In genomic region chr2:201152999-201153398, GRCh38 we compare ENCODE assay signal across 11 cellular contexts. TPM values are rescaled to one million over a fixed set of nuclear protein-coding genes. Genes with fewer than 3 reads are reported as not detected.
DNase-seq lines count a peak whose midpoint lies in the region; ATAC-seq and TF ChIP-seq lines count a peak whose summit lies in the region.
"Had no signal": no experiment of that assay in that cellular context is flagged by ENCODE, and none has a peak within 500 bp of the region (broad histone marks: within the 10 kb centered on the region; RNA-seq: fewer than 3 reads in every experiment).

No MANE protein-coding gene starts in this region.

- CTCF ChIA-PET in activated CD8-positive, alpha-beta memory T cell treated with anti-CD3 and anti-CD28 coated beads, Interleukin-2, amount 10 ng/mL, durations not matched to agents 7 days and 5 days (lab: Charles Lee) = no interaction called here
- CTCF ChIA-PET in activated B cell treated with CpG ODN at 0.5 μM for 24 hours (lab: Charles Lee) = interaction anchor here (1.4 kb wide), 1 partner anchor 25 kb away, joined by 5 read pairs; no protein-coding TSS in a partner anchor

- no peak overlapping the region for H2BK20ac ChIP-seq in H9 (ENCODE audit: low read depth, low read length, poor library complexity, severe bottlenecking)

- H3K23me2 ChIP-seq in H9 (ENCODE audit: insufficient read length, low read depth, low read length, poor library complexity, severe bottlenecking) = no peaks in the 10 kb centered on the region

- H3K9me3 Mint-ChIP-seq in activated CD8-positive, alpha-beta memory T cell treated with anti-CD3 and anti-CD28 coated beads, Interleukin-2, amount 10 ng/mL, durations not matched to agents 7 days and 5 days (ENCODE audit: low read depth) = peaks cover 2% of the 10 kb centered on the region
- no peaks in the 10 kb centered on the region for H3K9me3 Mint-ChIP-seq in activated B cell treated with CpG ODN at 0.5 μM for 24 hours
- no peaks in the 10 kb centered on the region for H3K9me3 Mint-ChIP-seq in H9

- no peak overlapping the region for H2AFZ ChIP-seq in H9 (ENCODE audit: low read length)

- H2BK15ac ChIP-seq in H9 (ENCODE audit: low read depth, low read length) = no peak overlapping the region

- H3K27me3 ChIP-seq in left lung (no peaks in the 10 kb centered on the region), subcutaneous abdominal adipose tissue (ENCODE audit: control insufficient read depth in 5 of 5, insufficient read depth in 4 of 5, low read length in 5 of 5) (no peaks in the 10 kb centered on the region), dorsolateral prefrontal cortex (no peaks in the 10 kb centered on the region), H9 (ENCODE audit: insufficient read depth, low read length) (no peaks in the 10 kb centered on the region)

- H3K27ac ChIP-seq in left lung = peak overlapping the region; percentile 78 to 91
- H3K27ac ChIP-seq in subcutaneous abdominal adipose tissue (ENCODE audit: low read depth, low read length) = peak overlapping the region; percentile 92
- H3K27ac ChIP-seq in dorsolateral prefrontal cortex = peak overlapping the region in 15 of 59 donors; percentile 8 to 83 (median 46)
- H3K27ac ChIP-seq in H9 (ENCODE audit: insufficient read length, low read depth, low read length) = no peak overlapping the region

- no peak overlapping the region for H2BK12ac ChIP-seq in H9 (ENCODE audit: insufficient read length, low read depth, low read length)

- no peak overlapping the region for H3K23ac ChIP-seq in H9 (ENCODE audit: insufficient read length, low read depth, low read length)

- WGBS in H9 (ENCODE audit: extremely low coverage, insufficient read length, low lambda C conversion rate) = no CpG with 5 or more reads among the region's 1 CpG

- H4K8ac ChIP-seq in H9 (replicated peaks; ENCODE audit: insufficient read length, low read depth, low read length) = no peak overlapping the region

- H3K4me1 ChIP-seq in left lung = peaks cover 30 to 99% of the 10 kb centered on the region in 2 donors
- peaks cover 6 to 61% (median 30%) of the 10 kb centered on the region in 5 donors for H3K4me1 ChIP-seq in subcutaneous abdominal adipose tissue (ENCODE audit: control insufficient read depth in 5 of 5, insufficient read depth in 5 of 5, low read length in 5 of 5)
- H3K4me1 ChIP-seq in H9 (ENCODE audit: insufficient read depth, low read length) = peaks cover 5% of the 10 kb centered on the region

- peak overlapping the region; percentile 76 for H3K27ac Mint-ChIP-seq in activated CD8-positive, alpha-beta memory T cell treated with anti-CD3 and anti-CD28 coated beads, Interleukin-2, amount 10 ng/mL, durations not matched to agents 7 days and 5 days
- peak overlapping the region; percentile 22 for H3K27ac Mint-ChIP-seq in activated B cell treated with CpG ODN at 0.5 μM for 24 hours
- no peak overlapping the region; a peak in 1 of 7 replicates for H3K27ac Mint-ChIP-seq in H9

- H3K27me3 Mint-ChIP-seq in activated CD8-positive, alpha-beta memory T cell treated with anti-CD3 and anti-CD28 coated beads, Interleukin-2, amount 10 ng/mL, durations not matched to agents 7 days and 5 days = no peaks in the 10 kb centered on the region
- H3K27me3 Mint-ChIP-seq in activated B cell treated with CpG ODN at 0.5 μM for 24 hours (no peaks in the 10 kb centered on the region), H9 (ENCODE audit: low read depth) (no peaks in the 10 kb centered on the region)

- peaks cover 64% of the 10 kb centered on the region for H3K36me3 Mint-ChIP-seq in activated CD8-positive, alpha-beta memory T cell treated with anti-CD3 and anti-CD28 coated beads, Interleukin-2, amount 10 ng/mL, durations not matched to agents 7 days and 5 days
- H3K36me3 Mint-ChIP-seq in activated B cell treated with CpG ODN at 0.5 μM for 24 hours (ENCODE audit: low read depth) (peaks cover 87% of the 10 kb centered on the region), H9 (ENCODE audit: insufficient read depth in 1 of 3, low read depth in 3 of 3) (peaks cover 0 to 6% (median 3%) of the 10 kb centered on the region in 3 experiments; a peak in 2 of 7 replicates)

- no peak overlapping the region for H2AK5ac ChIP-seq in H9 (ENCODE audit: insufficient read length, low read length)

- H3T11ph ChIP-seq in H9 (ENCODE audit: low read length) = no peak overlapping the region

- no peak overlapping the region for H3K4me3 ChIP-seq in left lung
- no peak overlapping the region for H3K4me3 ChIP-seq in subcutaneous abdominal adipose tissue (ENCODE audit: low read depth in 1 of 5, low read length in 5 of 5)
- H3K4me3 ChIP-seq in dorsolateral prefrontal cortex = no peak overlapping the region

- peaks cover 41% of the 10 kb centered on the region for H3K4me1 Mint-ChIP-seq in activated CD8-positive, alpha-beta memory T cell treated with anti-CD3 and anti-CD28 coated beads, Interleukin-2, amount 10 ng/mL, durations not matched to agents 7 days and 5 days
- peaks cover 68% of the 10 kb centered on the region for H3K4me1 Mint-ChIP-seq in activated B cell treated with CpG ODN at 0.5 μM for 24 hours
- peaks cover 10 to 22% of the 10 kb centered on the region in 2 experiments for H3K4me1 Mint-ChIP-seq in H9

- no peak overlapping the region for H3K4ac ChIP-seq in H9 (ENCODE audit: low read depth, low read length)

- ATAC-seq in activated CD8-positive, alpha-beta memory T cell treated with anti-CD3 and anti-CD28 coated beads, Interleukin-2, amount 10 ng/mL, durations not matched to agents 7 days and 5 days = no peak
- ATAC-seq in activated B cell treated with CpG ODN at 0.5 μM for 24 hours (ENCODE audit: low read depth) (no peak), left lung (no peak)
- ATAC-seq: left colon had no signal

- H3K14ac ChIP-seq in H9 (ENCODE audit: insufficient read depth, low read length) = no peak overlapping the region

- H3K9me3 ChIP-seq in left lung (no peaks in the 10 kb centered on the region), subcutaneous abdominal adipose tissue (ENCODE audit: control insufficient read depth in 5 of 5, low read length in 5 of 5) (no peaks in the 10 kb centered on the region), H9 (ENCODE audit: control insufficient read depth, low read depth, low read length) (no peaks in the 10 kb centered on the region)

- no peak overlapping the region for H2BK120ac ChIP-seq in H9 (ENCODE audit: low read depth, low read length, poor library complexity, severe bottlenecking)

- H3K4me3 Mint-ChIP-seq in activated CD8-positive, alpha-beta memory T cell treated with anti-CD3 and anti-CD28 coated beads, Interleukin-2, amount 10 ng/mL, durations not matched to agents 7 days and 5 days = no peak overlapping the region
- H3K4me3 Mint-ChIP-seq in activated B cell treated with CpG ODN at 0.5 μM for 24 hours (no peak overlapping the region), H9 (no peak overlapping the region)

- H2BK5ac ChIP-seq in H9 (ENCODE audit: insufficient read length, low read length) = no peak overlapping the region

- no peaks in the 10 kb centered on the region for H4K20me1 ChIP-seq in H9 (ENCODE audit: control insufficient read depth, insufficient read depth, insufficient read length)

- no peak overlapping the region for H3K18ac ChIP-seq in H9 (ENCODE audit: insufficient read length, low read depth, low read length)

- no peak overlapping the region for H3K4me2 ChIP-seq in H9 (ENCODE audit: insufficient read depth, insufficient read length, low read length)

- no peak overlapping the region for H4K91ac ChIP-seq in H9 (ENCODE audit: insufficient read length, low read depth, low read length)

- H3K79me2 ChIP-seq in H9 (ENCODE audit: insufficient read depth, low read length) = no peaks in the 10 kb centered on the region

- no peak overlapping the region for H4K5ac ChIP-seq in H9 (ENCODE audit: insufficient read length, low read depth, low read length)

- POLR2A ChIA-PET in activated B cell treated with CpG ODN at 0.5 μM for 24 hours (lab: Charles Lee) = interaction anchor here (0.7 to 7.4 kb wide), 3 partner anchors 20 to 42 kb away, joined by 3 to 84 read pairs (median 3); partner anchors contain the start of gene CFLAR

- H3K79me1 ChIP-seq in H9 (ENCODE audit: insufficient read depth, low read depth, low read length, poor library complexity, severe bottlenecking) = no peaks in the 10 kb centered on the region

- no peak for DNase-seq in activated CD8-positive, alpha-beta memory T cell treated with anti-CD3 and anti-CD28 coated beads, Interleukin-2, amount 10 ng/mL, durations not matched to agents 7 days and 5 days
- DNase-seq in activated CD8-positive, alpha-beta memory T cell treated with anti-CD3 and anti-CD28 coated beads, Interleukin-2, amount 50 U/mL, for 48 hours = no peak
- DNase-seq in activated B cell treated with CpG ODN at 0.5 μM for 24 hours (no peak), left lung (no peak), dorsolateral prefrontal cortex (no peak), GM13977 (ENCODE audit: low spot score) (no peak), H9 (no peak)
- DNase-seq: left colon, NCI-H1092 treated with DMSO at 0.1 percent for 48 hours, NCI-H748 treated with DMSO at 0.1 percent for 48 hours had no signal

- H3K9ac ChIP-seq in subcutaneous abdominal adipose tissue (ENCODE audit: low read length in 5 of 5) (peak overlapping the region in 3 of 5 donors; percentile 38 to 68 (median 62)), H9 (ENCODE audit: extremely low read depth, insufficient read length, low read length) (no peak overlapping the region)

- no peak for TF ChIP-seq CTCF in activated B cell treated with CpG ODN at 0.5 μM for 24 hours (IDR thresholded peaks at IDR 0.05)
- no peak for TF ChIP-seq CTCF in left lung (IDR thresholded peaks at IDR 0.05)
- TF ChIP-seq CTCF in dorsolateral prefrontal cortex (IDR thresholded peaks at IDR 0.05 in 54 of 56, conservative IDR thresholded peaks at IDR 0.05 in 2 of 56; ENCODE audit: low read depth in 1 of 56, partially characterized antibody in 56 of 56) = no peak
- TF ChIP-seq CTCF in GM13977 (IDR thresholded peaks at IDR 0.05; ENCODE audit: extremely low read depth, insufficient read depth, missing control alignments) = no peak
- TF ChIP-seq CTCF in H9 (conservative IDR thresholded peaks at IDR 0.05) = no peak

- H3K36me3 ChIP-seq in left lung (peaks cover 0 to 97% of the 10 kb centered on the region in 2 donors), subcutaneous abdominal adipose tissue (ENCODE audit: control insufficient read depth in 5 of 5, insufficient read depth in 5 of 5, low read length in 5 of 5) (peaks cover 37 to 81% (median 72%) of the 10 kb centered on the region in 5 donors)

- no peak overlapping the region for H3K56ac ChIP-seq in H9 (ENCODE audit: insufficient read length, low read depth, low read length)

- intact Hi-C loops in activated B cell treated with CpG ODN at 0.5 μM for 24 hours (cut with micrococcal nuclease) (no loop called here), left lung (cut with DNase I) (no loop called here), dorsolateral prefrontal cortex (cut with DNase I) (loop anchor here in 1 of 2 donors (10.0 kb wide), 1 partner anchor 188 kb away; the partner anchor contains the start of gene ORC2)

- in situ Hi-C loops in GM13977 (cut with MboI; ENCODE audit: low pct_unique_long_range_greater_than_20kb, low sequenced_read_pairs, unreplicated experiment) = no loop called here

RNA-seq across cellular contexts. Expression of gene CASP10, which starts 29.9 kb away (rescaled TPM):
- 10 to 100 TPM; 26.6 to 37.4 TPM for total RNA-seq in activated CD8-positive, alpha-beta memory T cell treated with anti-CD3 and anti-CD28 coated beads, Interleukin-2, amount 10 ng/mL, durations not matched to agents 7 days and 5 days
- 9.5 and 13.8 TPM in 2 replicates for total RNA-seq in activated B cell treated with CpG ODN at 0.5 μM for 24 hours
- 10 to 100 TPM; 30.3 to 31.5 TPM for total RNA-seq in left lung
- 1 to 10 TPM; 1.5 to 9.8 (median 4.2) TPM for total RNA-seq in dorsolateral prefrontal cortex
- total RNA-seq in H9 (2021) = 2.7 and 3.3 TPM in 2 replicates

RNA-seq across cellular contexts. Expression of gene CFLAR, which starts 37.0 kb away (rescaled TPM):
- total RNA-seq in activated CD8-positive, alpha-beta memory T cell treated with anti-CD3 and anti-CD28 coated beads, Interleukin-2, amount 10 ng/mL, durations not matched to agents 7 days and 5 days = 100 to 1,000 TPM; 193 to 242 TPM
- total RNA-seq in activated B cell treated with CpG ODN at 0.5 μM for 24 hours (274 and 320 TPM in 2 replicates), left lung (100 to 1,000 TPM; 278 to 327 TPM), dorsolateral prefrontal cortex (100 to 1,000 TPM in 9 of 120 experiments, 10 to 100 TPM in 111; 33.1 to 117 (median 66.9) TPM), H9 (2021) (5.7 and 7.6 TPM in 2 replicates)

Comparison
In these comparisons a context has a peak if more than half of its experiments do, and no peak if none do; other contexts are left out.
1. H3K27ac Mint-ChIP-seq: peak in activated CD8-positive, alpha-beta memory T cell treated with anti-CD3 and anti-CD28 coated beads, Interleukin-2, amount 10 ng/mL, durations not matched to agents 7 days and 5 days (single experiment) and activated B cell treated with CpG ODN at 0.5 μM for 24 hours (single experiment); none in H9 (0 of 3).